ENCODE assay signal across 32 cellular contexts in genomic region chr18:58593930-58594329, GRCh38. TPM values are rescaled to one million over a fixed set of nuclear protein-coding genes. Genes with fewer than 3 reads are reported as not detected.
DNase-seq lines count a peak whose midpoint lies in the region; ATAC-seq and TF ChIP-seq lines count a peak whose summit lies in the region.
"Had no signal": no experiment of that assay in that cellular context is flagged by ENCODE, and none has a peak within 500 bp of the region (broad histone marks: within the 10 kb centered on the region; RNA-seq: fewer than 3 reads in every experiment).

No MANE protein-coding gene starts in this region.

- peaks cover 6 to 74% (median 40%) of the 10 kb centered on the region in 12 donors for H3K4me1 ChIP-seq in heart left ventricle
- H3K4me1 ChIP-seq in osteoblast (ENCODE audit: insufficient read depth, low read length): peaks cover 24% of the 10 kb centered on the region
- H3K4me1 ChIP-seq in spleen: no peaks in the 10 kb centered on the region
- no peaks in the 10 kb centered on the region for H3K4me1 ChIP-seq in mucosa of descending colon (ENCODE audit: low read depth)
- H3K4me1 ChIP-seq: left lung, SJCRH30, upper lobe of left lung had no signal

- 39 to 57% (median 51%) methylated on average over 6 of the region's 6 CpGs for WGBS in heart left ventricle, 4 donors
- WGBS in spleen, 5 donors: 81 to 90% (median 84%) methylated on average over 6 of the region's 6 CpGs

- H3K27ac ChIP-seq in heart left ventricle: peak overlapping the region; percentile 56 to 86 (median 74)
- H3K27ac ChIP-seq in osteoblast (ENCODE audit: low read depth, low read length): no peak overlapping the region
- H3K27ac ChIP-seq in spleen: no peak overlapping the region
- H3K27ac ChIP-seq: dorsolateral prefrontal cortex, left lung, neutrophil, sigmoid colon, SJCRH30, upper lobe of left lung, VCaP had no signal

- H3K4me2 ChIP-seq in osteoblast (ENCODE audit: insufficient read depth, low read length): no peak overlapping the region

- no peak for TF ChIP-seq CTCF in heart left ventricle (IDR thresholded peaks at IDR 0.05)
- no peak for TF ChIP-seq CTCF in osteoblast (IDR thresholded peaks at IDR 0.05; ENCODE audit: extremely low read depth, low read depth, low read length)
- no peak for TF ChIP-seq CTCF in spleen (IDR thresholded peaks at IDR 0.05 in 8 of 11, conservative IDR thresholded peaks at IDR 0.05 in 3 of 11)
- TF ChIP-seq CTCF in mucosa of descending colon (IDR thresholded peaks at IDR 0.05): no peak

- no peaks in the 10 kb centered on the region for H3K27me3 Mint-ChIP-seq in activated T-helper 17 cell treated with anti-CD3 and anti-CD28 coated beads, Interleukin-2, amount 50 U/mL, for 72 hours
- H3K27me3 Mint-ChIP-seq: activated CD4-positive, alpha-beta T cell treated with anti-CD3 and anti-CD28 coated beads for 36 hours; activated naive CD4-positive, alpha-beta T cell treated with anti-CD3 and anti-CD28 coated beads, Interleukin-2, amount 50 U/mL, for 24 hours; CD4-positive, CD25-positive, alpha-beta regulatory T cell; central memory CD8-positive, alpha-beta T cell had no signal

- H3K4me3 ChIP-seq in heart left ventricle (no peak overlapping the region), osteoblast (ENCODE audit: insufficient read depth, low read length) (no peak overlapping the region), spleen (no peak overlapping the region), mucosa of descending colon (no peak overlapping the region)
- H3K4me3 ChIP-seq: dorsolateral prefrontal cortex, left lung, sigmoid colon, SJCRH30, upper lobe of left lung had no signal

- H3K79me2 ChIP-seq in osteoblast (ENCODE audit: insufficient read depth, low read length): no peaks in the 10 kb centered on the region

- intact Hi-C loops in heart left ventricle (cut with DNase I): loop anchor here in 6 of 10 donors (2.0 to 10.0 kb wide), 6 partner anchors 33 to 78 kb away; partner anchors contain the start of genes ALPK2 (in 1 of the 6) and MALT1 (in 1 of the 6)
- intact Hi-C loops in spleen (cut with DNase I; ENCODE audit: low total_unique reads): no loop called here
- intact Hi-C loops in mucosa of descending colon (cut with DNase I, micrococcal nuclease): no loop called here

- H3K9me3 ChIP-seq in heart left ventricle (peaks cover 0 to 13% (median 2%) of the 10 kb centered on the region in 12 donors), osteoblast (ENCODE audit: low read depth, low read length) (peaks cover 3% of the 10 kb centered on the region), spleen (peaks cover 0 to 11% (median 9%) of the 10 kb centered on the region in 8 donors), mucosa of descending colon (no peaks in the 10 kb centered on the region)
- H3K9me3 ChIP-seq: SJCRH30 had no signal

- H3K27ac Mint-ChIP-seq in activated T-helper 17 cell treated with anti-CD3 and anti-CD28 coated beads, Interleukin-2, amount 50 U/mL, for 72 hours: no peak overlapping the region
- H3K27ac Mint-ChIP-seq: activated CD4-positive, alpha-beta T cell treated with anti-CD3 and anti-CD28 coated beads for 36 hours; activated CD8-positive, alpha-beta T cell treated with anti-CD3 and anti-CD28 coated beads, Interleukin-2, amount 10 ng/mL, durations not matched to agents 7 days and 5 days; activated naive CD4-positive, alpha-beta T cell treated with anti-CD3 and anti-CD28 coated beads, Interleukin-2, amount 50 U/mL, for 24 hours; CD4-positive, CD25-positive, alpha-beta regulatory T cell; progenitor cell of endocrine pancreas; stimulated activated effector memory CD8-positive, alpha-beta T cell treated with anti-CD3 and anti-CD28 coated beads, Interleukin-12 subunit alpha, Interleukin-12 subunit beta, amount 100 ng/mL, for 72 hours had no signal

- DNase-seq in AG20443 (ENCODE audit: low spot score) (peak; percentile 39), dermis blood vessel endothelial cell (peak; percentile 56), heart left ventricle (peak in 4 of 5 donors; percentile 52 to 76 (median 64)), osteoblast (ENCODE audit: insufficient read length, low spot score, missing footprints) (peak; percentile 72), spleen (no peak), NCI-H2107 treated with DMSO at 0.1 percent for 48 hours (lab: John Stamatoyannopoulos, UW; ENCODE audit: unreplicated experiment) (no peak), mucosa of descending colon (no peak)
- DNase-seq: activated CD4-positive, alpha-beta T cell treated with anti-CD3 and anti-CD28 coated beads for 36 hours; activated CD8-positive, alpha-beta T cell treated with anti-CD3 and anti-CD28 coated beads, Interleukin-2, amount 10 ng/mL, durations not matched to agents 7 days and 5 days; AML-193; anterior cingulate cortex; CD4-positive, CD25-positive, alpha-beta regulatory T cell; dorsolateral prefrontal cortex; left lung; NCI-H1417 treated with DMSO at 0.1 percent for 48 hours; NCI-H2081; NCI-H2227 treated with DMSO at 0.1 percent for 48 hours; NCI-H69; sigmoid colon; SJCRH30; stimulated activated CD4-positive, alpha-beta T cell treated with anti-CD3 and anti-CD28 coated beads, Interleukin-15, amount 100 ng/mL, for 24 hours; SW 1271; T1000; upper lobe of left lung had no signal

- H3K4me1 Mint-ChIP-seq in activated T-helper 17 cell treated with anti-CD3 and anti-CD28 coated beads, Interleukin-2, amount 50 U/mL, for 72 hours: no peaks in the 10 kb centered on the region
- H3K4me1 Mint-ChIP-seq: CD4-positive, CD25-positive, alpha-beta regulatory T cell; central memory CD8-positive, alpha-beta T cell had no signal

- peaks cover 4% of the 10 kb centered on the region for H3K9me3 Mint-ChIP-seq in activated T-helper 17 cell treated with anti-CD3 and anti-CD28 coated beads, Interleukin-2, amount 50 U/mL, for 72 hours
- H3K9me3 Mint-ChIP-seq: activated naive CD4-positive, alpha-beta T cell treated with anti-CD3 and anti-CD28 coated beads, Interleukin-2, amount 50 U/mL, for 24 hours; central memory CD8-positive, alpha-beta T cell; stimulated activated effector memory CD8-positive, alpha-beta T cell treated with anti-CD3 and anti-CD28 coated beads, Interleukin-12 subunit alpha, Interleukin-12 subunit beta, amount 100 ng/mL, for 72 hours had no signal

- no peaks in the 10 kb centered on the region for H3K27me3 ChIP-seq in heart left ventricle
- H3K27me3 ChIP-seq in osteoblast (ENCODE audit: insufficient read depth, low read length): no peaks in the 10 kb centered on the region
- no peaks in the 10 kb centered on the region for H3K27me3 ChIP-seq in spleen (replicated peaks in 1 of 7)
- H3K27me3 ChIP-seq: dorsolateral prefrontal cortex, left lung, neutrophil, sigmoid colon, SJCRH30, upper lobe of left lung had no signal

- no peaks in the 10 kb centered on the region for H4K20me1 ChIP-seq in osteoblast (ENCODE audit: insufficient read depth, low read length)

- TF ChIP-seq POLR2A in heart left ventricle (IDR thresholded peaks at IDR 0.05) (no peak), spleen (IDR thresholded peaks at IDR 0.05) (no peak)

- H2AFZ ChIP-seq in osteoblast (ENCODE audit: low read length): no peak overlapping the region

- no peak overlapping the region for H3K4me3 Mint-ChIP-seq in activated T-helper 17 cell treated with anti-CD3 and anti-CD28 coated beads, Interleukin-2, amount 50 U/mL, for 72 hours
- H3K4me3 Mint-ChIP-seq: activated CD4-positive, alpha-beta T cell treated with anti-CD3 and anti-CD28 coated beads for 36 hours; activated CD8-positive, alpha-beta T cell treated with anti-CD3 and anti-CD28 coated beads, Interleukin-2, amount 10 ng/mL, durations not matched to agents 7 days and 5 days; activated naive CD4-positive, alpha-beta T cell treated with anti-CD3 and anti-CD28 coated beads, Interleukin-2, amount 50 U/mL, for 24 hours; CD4-positive, CD25-positive, alpha-beta regulatory T cell; central memory CD8-positive, alpha-beta T cell; stimulated activated effector memory CD8-positive, alpha-beta T cell treated with anti-CD3 and anti-CD28 coated beads, Interleukin-12 subunit alpha, Interleukin-12 subunit beta, amount 100 ng/mL, for 72 hours had no signal

- peak; percentile 62 to 83 (median 75) for ATAC-seq in heart left ventricle
- ATAC-seq in activated T-helper 17 cell treated with anti-CD3 and anti-CD28 coated beads, Interleukin-2, amount 50 U/mL, for 72 hours (replicated peaks): no peak
- ATAC-seq in mucosa of descending colon: no peak
- ATAC-seq: activated CD4-positive, alpha-beta T cell treated with anti-CD3 and anti-CD28 coated beads for 36 hours; activated CD8-positive, alpha-beta T cell treated with anti-CD3 and anti-CD28 coated beads, Interleukin-2, amount 10 ng/mL, durations not matched to agents 7 days and 5 days; left lung; Panc1; stimulated activated effector memory CD8-positive, alpha-beta T cell treated with anti-CD3 and anti-CD28 coated beads, Interleukin-12 subunit alpha, Interleukin-12 subunit beta, amount 100 ng/mL, for 72 hours had no signal

- no peaks in the 10 kb centered on the region for H3K36me3 Mint-ChIP-seq in activated T-helper 17 cell treated with anti-CD3 and anti-CD28 coated beads, Interleukin-2, amount 50 U/mL, for 72 hours (ENCODE audit: low read depth)
- H3K36me3 Mint-ChIP-seq: activated naive CD4-positive, alpha-beta T cell treated with anti-CD3 and anti-CD28 coated beads, Interleukin-2, amount 50 U/mL, for 24 hours; CD4-positive, CD25-positive, alpha-beta regulatory T cell; stimulated activated effector memory CD8-positive, alpha-beta T cell treated with anti-CD3 and anti-CD28 coated beads, Interleukin-12 subunit alpha, Interleukin-12 subunit beta, amount 100 ng/mL, for 72 hours had no signal

- H3K36me3 ChIP-seq in heart left ventricle: peaks cover 0 to 8% (median 0%) of the 10 kb centered on the region in 9 donors
- H3K36me3 ChIP-seq in osteoblast (ENCODE audit: insufficient read depth, low read length): no peaks in the 10 kb centered on the region
- H3K36me3 ChIP-seq in spleen: no peaks in the 10 kb centered on the region
- no peaks in the 10 kb centered on the region for H3K36me3 ChIP-seq in mucosa of descending colon (ENCODE audit: low read depth)
- H3K36me3 ChIP-seq: left lung, neutrophil, sigmoid colon, SJCRH30, upper lobe of left lung had no signal

RNA-seq across cellular contexts. Expression of gene ALPK2, which starts 35.0 kb away (rescaled TPM):
- 0.09 and 0.17 TPM in 2 replicates for total RNA-seq in dermis blood vessel endothelial cell
- 100 to 1,000 TPM in 8 of 9 donors, 10 to 100 TPM in 1; 99.7 to 224 (median 159) TPM for total RNA-seq in heart left ventricle
- polyA plus RNA-seq in heart left ventricle: 10 to 100 TPM; 13.2 to 31.5 TPM
- 255 and 262 TPM in 2 replicates for total RNA-seq in osteoblast
- total RNA-seq in spleen: 1 to 10 TPM in 3 of 7 donors, under 1 TPM in 4; 0.66 to 3.1 (median 0.94) TPM
- 1 to 10 TPM in 1 of 3 donors, under 1 TPM in 2; 0.93 to 2.1 (median 1.00) TPM for polyA plus RNA-seq in spleen
- total RNA-seq in activated T-helper 17 cell treated with anti-CD3 and anti-CD28 coated beads, Interleukin-2, amount 50 U/mL, for 72 hours: 1 to 10 TPM in 1 of 2 donors, under 1 TPM in 1; 0.65 to 2.6 TPM
- under 1 TPM; 0.06 to 0.95 (median 0.46) TPM for total RNA-seq in mucosa of descending colon
- total RNA-seq: activated CD8-positive, alpha-beta T cell treated with anti-CD3 and anti-CD28 coated beads, Interleukin-2, amount 10 ng/mL, durations not matched to agents 7 days and 5 days had no signal
- polyA plus RNA-seq: CD4-positive, CD25-positive, alpha-beta regulatory T cell had no signal

Comparison
In these comparisons a context has a peak if more than half of its experiments do, and no peak if none do; other contexts are left out.
1. DNase-seq: peak in AG20443 (single experiment), dermis blood vessel endothelial cell (single experiment), heart left ventricle (4 of 5) and osteoblast (single experiment); none in spleen (single experiment), NCI-H2107 treated with DMSO at 0.1 percent for 48 hours (single experiment) and mucosa of descending colon (0 of 3).
2. ATAC-seq: peak in heart left ventricle (4 of 4); none in activated T-helper 17 cell treated with anti-CD3 and anti-CD28 coated beads, Interleukin-2, amount 50 U/mL, for 72 hours (single experiment) and mucosa of descending colon (single experiment).
3. H3K27ac ChIP-seq: peak in heart left ventricle (12 of 12); none in osteoblast (single experiment) and spleen (0 of 8).
4. RNA of gene ALPK2, which starts 35.0 kb away (total RNA-seq): 255 to 262 TPM in osteoblast and 99.7 to 224 TPM in heart left ventricle; 0.65 to 2.6 TPM in activated T-helper 17 cell treated with anti-CD3 and anti-CD28 coated beads, Interleukin-2, amount 50 U/mL, for 72 hours, 0.66 to 3.1 TPM in spleen, 0.06 to 0.95 TPM in mucosa of descending colon and 0.09 to 0.17 TPM in dermis blood vessel endothelial cell; every median in the first group is over 10 times any median in the second.
5. intact Hi-C loops: an anchor here in heart left ventricle (2.0 to 10.0 kb wide); none called in spleen and mucosa of descending colon.